1 cellular context compared by ENCODE assay signal in genomic region chr1:92274939-92275338, GRCh38.
TF ChIP-seq lines count a peak whose summit lies in the region.

No MANE protein-coding gene starts in this region.

TF ChIP-seq in IMR-90, 13 proteins besides CTCF, POLR2A, EP300 and RAD21:
- TF ChIP-seq BHLHE40 (IDR thresholded peaks at IDR 0.05; ENCODE audit: low read depth, low read length) (no peak), FOS (IDR thresholded peaks at IDR 0.05; ENCODE audit: low read depth, low read length) (no peak)
